In genomic region chr17:15261063-15261817, GRCh38 we compare ENCODE assay signal across 9 cellular contexts. TPM values are rescaled to one million over a fixed set of nuclear protein-coding genes. Genes with fewer than 3 reads are reported as not detected.
A peak's percentile ranks its signal among the peaks of the same experiment; 100 is the strongest.
DNase-seq lines count a peak whose midpoint lies in the region; ATAC-seq, FAIRE-seq and TF ChIP-seq lines count a peak whose summit lies in the region.
"Had no signal": no experiment of that assay in that cellular context is flagged by ENCODE, and none has a peak within 500 bp of the region (broad histone marks: within the 10 kb centered on the region; RNA-seq: fewer than 3 reads in every experiment).

No MANE protein-coding gene starts in this region.

- peaks cover 36% of the 10 kb centered on the region for H3K4me1 ChIP-seq in A549
- peaks cover 12% of the 10 kb centered on the region for H3K4me1 ChIP-seq in cardiac muscle cell (ENCODE audit: low read depth)
- H3K4me1 ChIP-seq in osteoblast (ENCODE audit: insufficient read depth, low read length), result peaks cover 51% of the 10 kb centered on the region

- CTCF ChIA-PET in A549 (lab: Yijun Ruan, JAX) (interaction anchor here (0.6 to 3.7 kb wide), 27 partner anchors 10 to 257 kb away, joined by 3 to 64 read pairs (median 3); no protein-coding TSS in a partner anchor), HEK293T (lab: Yijun Ruan, JAX) (interaction anchor here (2.5 kb wide), 1 partner anchor 242 kb away, joined by 17 read pairs; no protein-coding TSS in a partner anchor)

- H3K27me3 Mint-ChIP-seq in activated naive CD8-positive, alpha-beta T cell treated with anti-CD3 and anti-CD28 coated beads for 36 hours, result peaks cover 99% of the 10 kb centered on the region

- H3K27me3 ChIP-seq in cardiac muscle cell (peaks cover 50% of the 10 kb centered on the region), osteoblast (ENCODE audit: insufficient read depth, low read length) (peaks cover 5% of the 10 kb centered on the region)

- peaks cover 16% of the 10 kb centered on the region for H3K4me1 Mint-ChIP-seq in activated naive CD8-positive, alpha-beta T cell treated with anti-CD3 and anti-CD28 coated beads for 36 hours

- POLR2A ChIA-PET in A549 (lab: Yijun Ruan, JAX) (interaction anchor here (1.2 kb wide), 1 partner anchor 242 kb away, joined by 5 read pairs; no protein-coding TSS in a partner anchor), HEK293T (lab: Yijun Ruan, JAX) (no interaction called here)

- peak overlapping the region; percentile 48 for H3K4me3 Mint-ChIP-seq in activated naive CD8-positive, alpha-beta T cell treated with anti-CD3 and anti-CD28 coated beads for 36 hours

- TF ChIP-seq EP300 in A549 (IDR thresholded peaks at IDR 0.05), result no peak

- H3K36me3 Mint-ChIP-seq in activated naive CD8-positive, alpha-beta T cell treated with anti-CD3 and anti-CD28 coated beads for 36 hours, result no peaks in the 10 kb centered on the region

- no peaks in the 10 kb centered on the region for H3K9me3 Mint-ChIP-seq in activated naive CD8-positive, alpha-beta T cell treated with anti-CD3 and anti-CD28 coated beads for 36 hours

- peak overlapping the region; percentile 87 for H2AFZ ChIP-seq in osteoblast (ENCODE audit: low read length)

- H3K4me3 ChIP-seq in A549, result peak overlapping the region; percentile 70
- peak overlapping the region; percentile 67 for H3K4me3 ChIP-seq in cardiac muscle cell
- H3K4me3 ChIP-seq in osteoblast (ENCODE audit: insufficient read depth, low read length), result peak overlapping the region; percentile 96

- no peak overlapping the region for H3K27ac Mint-ChIP-seq in activated naive CD8-positive, alpha-beta T cell treated with anti-CD3 and anti-CD28 coated beads for 36 hours

- no peak; a peak in 2 of 5 replicates for TF ChIP-seq RAD21 in A549 (conservative IDR thresholded peaks at IDR 0.05 in 1 of 2, IDR thresholded peaks at IDR 0.05 in 1 of 2)

- peaks cover 23% of the 10 kb centered on the region for H4K20me1 ChIP-seq in osteoblast (ENCODE audit: insufficient read depth, low read length)

- DNase-seq in A549 (ENCODE audit: low read depth in 1 of 2, low spot score in 1 of 2) (peak; percentile 68 to 87), HEK293T (ENCODE audit: extremely low spot score) (peak; percentile 42), cardiac muscle cell (ENCODE audit: low read depth in 1 of 2, low spot score in 1 of 2) (peak; percentile 73 to 80), osteoblast (ENCODE audit: insufficient read length, low spot score, missing footprints) (peak; percentile 94)
- DNase-seq in activated naive CD8-positive, alpha-beta T cell treated with anti-CD3 and anti-CD28 coated beads for 36 hours, result peak; percentile 15

- H3K27ac ChIP-seq in A549, result peak overlapping the region; percentile 80 to 87
- no peak overlapping the region for H3K27ac ChIP-seq in cardiac muscle cell
- H3K27ac ChIP-seq in osteoblast (ENCODE audit: low read depth, low read length), result peak overlapping the region; percentile 90

- H3K9me3 ChIP-seq in A549 (no peaks in the 10 kb centered on the region), cardiac muscle cell (ENCODE audit: low read depth) (no peaks in the 10 kb centered on the region), osteoblast (ENCODE audit: low read depth, low read length) (no peaks in the 10 kb centered on the region)

- TF ChIP-seq CTCF in A549 (IDR thresholded peaks at IDR 0.05) (0 out of 3 replicates have a peak, but pooled peaks have one; percentile 5), cardiac muscle cell (IDR thresholded peaks at IDR 0.05; ENCODE audit: low read depth, low read length) (no peak), osteoblast (IDR thresholded peaks at IDR 0.05; ENCODE audit: extremely low read depth, low read depth, low read length) (no peak)

- no peak for TF ChIP-seq POLR2A in A549 (IDR thresholded peaks at IDR 0.05; ENCODE audit: low read length)

- 2% methylated on average over 36 of the region's 40 CpGs for WGBS in A549 (ENCODE audit: missing lambda C conversion rate)

- FAIRE-seq in A549 (lab: Jason Lieb, UNC), result no peak
- FAIRE-seq: GM18507 had no signal

- no peaks in the 10 kb centered on the region for H3K36me3 ChIP-seq in cardiac muscle cell
- peaks cover 28% of the 10 kb centered on the region for H3K36me3 ChIP-seq in osteoblast (ENCODE audit: insufficient read depth, low read length)

- H3K79me2 ChIP-seq in osteoblast (ENCODE audit: insufficient read depth, low read length), result peaks cover 58% of the 10 kb centered on the region

- H3K4me2 ChIP-seq in A549 (peak overlapping the region; percentile 94), osteoblast (ENCODE audit: insufficient read depth, low read length) (peak overlapping the region; percentile 97)

- ATAC-seq in A549, result peak; percentile 62 to 71
- ATAC-seq in HG02973 (IDR thresholded peaks at IDR 0.05; ENCODE audit: unreplicated experiment), result no peak
- no peak for ATAC-seq in HG02678 (IDR thresholded peaks at IDR 0.05; ENCODE audit: unreplicated experiment)
- ATAC-seq in HG03571 (IDR thresholded peaks at IDR 0.05; ENCODE audit: unreplicated experiment), result no peak

TF ChIP-seq in A549, 52 proteins besides CTCF, POLR2A, EP300 and RAD21:
- peak; percentile 41; the same call in 2 of the 3 replicates for TF ChIP-seq SMC3 (IDR thresholded peaks at IDR 0.05)
- TF ChIP-seq RNF2 (IDR thresholded peaks at IDR 0.05; ENCODE audit: borderline replicate concordance, low read depth), result 0 out of 2 replicates have a peak, but pooled peaks have one; percentile 21
- TF ChIP-seq, protein P1, sequence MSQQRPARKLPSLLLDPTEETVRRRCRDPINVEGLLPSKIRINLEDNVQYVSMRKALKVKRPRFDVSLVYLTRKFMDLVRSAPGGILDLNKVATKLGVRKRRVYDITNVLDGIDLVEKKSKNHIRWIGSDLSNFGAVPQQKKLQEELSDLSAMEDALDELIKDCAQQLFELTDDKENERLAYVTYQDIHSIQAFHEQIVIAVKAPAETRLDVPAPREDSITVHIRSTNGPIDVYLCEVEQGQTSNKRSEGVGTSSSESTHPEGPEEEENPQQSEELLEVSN (IDR thresholded peaks at IDR 0.05; ENCODE audit: borderline replicate concordance, low read depth), result 0 out of 2 replicates have a peak, but pooled peaks have one; percentile 13
- TF ChIP-seq, protein P2, sequence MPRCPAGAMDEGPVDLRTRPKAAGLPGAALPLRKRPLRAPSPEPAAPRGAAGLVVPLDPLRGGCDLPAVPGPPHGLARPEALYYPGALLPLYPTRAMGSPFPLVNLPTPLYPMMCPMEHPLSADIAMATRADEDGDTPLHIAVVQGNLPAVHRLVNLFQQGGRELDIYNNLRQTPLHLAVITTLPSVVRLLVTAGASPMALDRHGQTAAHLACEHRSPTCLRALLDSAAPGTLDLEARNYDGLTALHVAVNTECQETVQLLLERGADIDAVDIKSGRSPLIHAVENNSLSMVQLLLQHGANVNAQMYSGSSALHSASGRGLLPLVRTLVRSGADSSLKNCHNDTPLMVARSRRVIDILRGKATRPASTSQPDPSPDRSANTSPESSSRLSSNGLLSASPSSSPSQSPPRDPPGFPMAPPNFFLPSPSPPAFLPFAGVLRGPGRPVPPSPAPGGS (IDR thresholded peaks at IDR 0.05), result no peak
- TF ChIP-seq, protein P3, sequence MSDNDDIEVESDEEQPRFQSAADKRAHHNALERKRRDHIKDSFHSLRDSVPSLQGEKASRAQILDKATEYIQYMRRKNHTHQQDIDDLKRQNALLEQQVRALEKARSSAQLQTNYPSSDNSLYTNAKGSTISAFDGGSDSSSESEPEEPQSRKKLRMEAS (IDR thresholded peaks at IDR 0.05), result peak; percentile 65; the same call in 1 of the 2 replicates

TF ChIP-seq in HEK293T, 16 proteins besides CTCF, POLR2A, EP300 and RAD21:
- TF ChIP-seq SUZ12 (IDR thresholded peaks at IDR 0.05) (no peak), FOXK2 (IDR thresholded peaks at IDR 0.05) (no peak)

RNA-seq across cellular contexts. Expression of gene PMP22, which starts 3.9 kb away (rescaled TPM):
- polyA plus RNA-seq in A549 (2011; rRNA removed) (102 and 131 TPM in 2 replicates), A549 (2017; fragmentation: RNase III; extraction: RNeasy Plus Mini Kit Qiagen cat#74134 plus additional on column Dnase treatment) (39.1 to 40.7 TPM (median 40.1 TPM) in 3 replicates), cardiac muscle cell (33.7 and 43.0 TPM in 2 replicates)
- polyA plus RNA-seq in A549 (2012; cell fraction: cytosol; rRNA removed), result 213 and 232 TPM in 2 replicates
- polyA plus RNA-seq in A549 (2012; cell fraction: nucleus; rRNA removed), result 159 and 171 TPM in 2 replicates
- polyA minus RNA-seq in A549 (2011; rRNA and poly(A)+ RNA removed), result 168 and 199 TPM in 2 replicates
- under 1 TPM; 0.21 to 0.22 TPM for total RNA-seq in activated naive CD8-positive, alpha-beta T cell treated with anti-CD3 and anti-CD28 coated beads for 36 hours
- total RNA-seq in cardiac muscle cell (13.9 and 22.4 TPM in 2 replicates), osteoblast (151 and 163 TPM in 2 replicates)

Comparison
In these comparisons a context has a peak if more than half of its experiments do, and no peak if none do; other contexts are left out.
1. ATAC-seq: peak in A549 (2 of 2); none in HG02973 (single experiment), HG02678 (single experiment) and HG03571 (single experiment).
2. DNase-seq: peak in every context shown above with its lines; median percentile 94 in osteoblast; 78 in A549; 76 in cardiac muscle cell; 42 in HEK293T; 15 in activated naive CD8-positive, alpha-beta T cell treated with anti-CD3 and anti-CD28 coated beads for 36 hours.
3. RNA of gene PMP22, which starts 3.9 kb away (total RNA-seq): 151 to 163 TPM in osteoblast and 13.9 to 22.4 TPM in cardiac muscle cell; 0.21 to 0.22 TPM in activated naive CD8-positive, alpha-beta T cell treated with anti-CD3 and anti-CD28 coated beads for 36 hours; every median in the first group is over 10 times any median in the second.
4. Peak in every context shown above with its lines, with median percentiles within 50 percentile points of each other: H3K4me3 ChIP-seq.